ENCODE assay signal across 9 cellular contexts in the genomic region with DNA sequence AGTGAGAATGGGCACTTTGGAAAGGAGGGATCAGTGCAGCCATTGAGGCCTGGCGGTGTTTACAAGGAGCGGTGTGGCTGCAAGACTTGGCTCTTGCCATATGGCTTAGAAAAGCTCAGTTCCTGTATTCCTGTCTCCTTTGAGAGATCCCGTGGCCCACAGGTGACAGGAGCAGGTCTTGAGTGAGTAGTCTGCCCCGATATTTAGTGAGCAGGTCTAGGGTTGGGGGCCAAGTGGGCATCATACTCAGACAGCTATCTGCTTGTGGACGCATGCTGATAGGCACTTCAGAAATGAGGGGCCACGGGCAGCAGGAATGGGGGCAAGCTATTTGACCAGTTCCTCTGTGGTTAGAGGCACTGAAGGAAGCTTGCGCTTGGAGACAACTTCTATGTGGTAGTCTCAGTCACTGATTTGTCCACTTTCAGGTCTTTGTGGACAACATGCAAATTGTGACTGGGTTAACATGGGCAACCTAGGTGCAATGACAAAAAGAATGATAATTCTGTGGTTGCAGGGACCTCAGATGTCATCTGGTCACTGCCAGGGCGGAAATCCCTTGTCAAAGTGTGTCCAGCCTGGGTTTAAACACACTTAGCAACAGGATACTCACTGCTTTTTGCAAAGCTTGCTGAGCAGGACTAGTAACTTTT. TPM values are rescaled to one million over a fixed set of nuclear protein-coding genes. Genes with fewer than 3 reads are reported as not detected.
DNase-seq lines count a peak whose midpoint lies in the region; ATAC-seq and TF ChIP-seq lines count a peak whose summit lies in the region.
"Had no signal": no experiment of that assay in that cellular context is flagged by ENCODE, and none has a peak within 500 bp of the region (broad histone marks: within the 10 kb centered on the region; RNA-seq: fewer than 3 reads in every experiment).

No MANE protein-coding gene starts in this region.

- H2AK5ac ChIP-seq in H9 (ENCODE audit: insufficient read length, low read length), result no peak overlapping the region

- no peak overlapping the region for H2BK120ac ChIP-seq in H9 (ENCODE audit: low read depth, low read length, poor library complexity, severe bottlenecking)

- H3K27me3 ChIP-seq in H9 (ENCODE audit: insufficient read depth, low read length) (no peaks in the 10 kb centered on the region; the same call in 1 of the 2 replicates), skeletal muscle satellite cell (ENCODE audit: control insufficient read depth, insufficient read depth, low read length) (peaks cover 23% of the 10 kb centered on the region)

- H3K36me3 Mint-ChIP-seq in H9 (ENCODE audit: insufficient read depth in 1 of 3, low read depth in 3 of 3), result peaks cover 33 to 44% (median 40%) of the 10 kb centered on the region in 3 experiments; a peak in 6 of 7 replicates

- peaks cover 12% of the 10 kb centered on the region for H3K23me2 ChIP-seq in H9 (ENCODE audit: insufficient read length, low read depth, low read length, poor library complexity, severe bottlenecking)

- no peak overlapping the region for H3T11ph ChIP-seq in H9 (ENCODE audit: low read length)

- ATAC-seq in HG03521 (IDR thresholded peaks at IDR 0.05; ENCODE audit: unreplicated experiment), result no peak

- H3K4me1 Mint-ChIP-seq in H9, result peaks cover 17 to 19% of the 10 kb centered on the region in 2 experiments

- peak overlapping the region; percentile 85 to 92 for H3K4me3 Mint-ChIP-seq in H9

- H3K27ac Mint-ChIP-seq in H9, result no peak overlapping the region; a peak in 1 of 7 replicates

- no peak overlapping the region for H3K56ac ChIP-seq in H9 (ENCODE audit: insufficient read length, low read depth, low read length)

- TF ChIP-seq CTCF in H9 (conservative IDR thresholded peaks at IDR 0.05) (no peak), fibroblast of pulmonary artery (IDR thresholded peaks at IDR 0.05; ENCODE audit: low read length, missing control alignments) (no peak)

- H2BK20ac ChIP-seq in H9 (ENCODE audit: low read depth, low read length, poor library complexity, severe bottlenecking), result no peak overlapping the region

- H3K79me1 ChIP-seq in H9 (ENCODE audit: insufficient read depth, low read depth, low read length, poor library complexity, severe bottlenecking), result no peaks in the 10 kb centered on the region

- H4K5ac ChIP-seq in H9 (ENCODE audit: insufficient read length, low read depth, low read length), result no peak overlapping the region

- no peak overlapping the region for H3K14ac ChIP-seq in H9 (ENCODE audit: insufficient read depth, low read length)

- H3K4ac ChIP-seq in H9 (ENCODE audit: low read depth, low read length), result no peak overlapping the region

- peak overlapping the region; percentile 73 for H3K4me2 ChIP-seq in H9 (ENCODE audit: insufficient read depth, insufficient read length, low read length)
- peak overlapping the region; percentile 95 for H3K4me2 ChIP-seq in skeletal muscle satellite cell (ENCODE audit: low read length)

- no CpG with 5 or more reads among the region's 8 CpGs for WGBS in H9 (ENCODE audit: extremely low coverage, insufficient read length, low lambda C conversion rate)

- H4K8ac ChIP-seq in H9 (replicated peaks; ENCODE audit: insufficient read length, low read depth, low read length), result no peak overlapping the region

- no peaks in the 10 kb centered on the region for H4K20me1 ChIP-seq in H9 (ENCODE audit: control insufficient read depth, insufficient read depth, insufficient read length)

- no peak overlapping the region for H2BK15ac ChIP-seq in H9 (ENCODE audit: low read depth, low read length)

- H3K9ac ChIP-seq in H9 (ENCODE audit: extremely low read depth, insufficient read length, low read length) (peak overlapping the region; percentile 53), skeletal muscle satellite cell (ENCODE audit: low read depth, low read length) (peak overlapping the region; percentile 97)

- no peaks in the 10 kb centered on the region for H3K79me2 ChIP-seq in H9 (ENCODE audit: insufficient read depth, low read length)

- DNase-seq in H9, result no peak
- peak; percentile 11 for DNase-seq in SK-N-DZ (ENCODE audit: low spot score)
- no peak for DNase-seq in fibroblast of pulmonary artery (ENCODE audit: low read depth)
- DNase-seq in NCI-H128 (lab: John Stamatoyannopoulos, UW; ENCODE audit: unreplicated experiment), result no peak
- DNase-seq in D341Med (ENCODE audit: low spot score), result no peak
- no peak for DNase-seq in occipital lobe (lab: John Stamatoyannopoulos, UW)

- H3K9me3 ChIP-seq in H9 (ENCODE audit: control insufficient read depth, low read depth, low read length), result no peaks in the 10 kb centered on the region
- no peaks in the 10 kb centered on the region for H3K9me3 ChIP-seq in skeletal muscle satellite cell (replicated peaks; ENCODE audit: low read length)

- H3K27me3 Mint-ChIP-seq in H9 (ENCODE audit: low read depth), result peaks cover 36% of the 10 kb centered on the region

- H3K36me3 ChIP-seq in skeletal muscle satellite cell (ENCODE audit: insufficient read depth, low read length), result peaks cover 36% of the 10 kb centered on the region

- H3K18ac ChIP-seq in H9 (ENCODE audit: insufficient read length, low read depth, low read length), result no peak overlapping the region

- no peak overlapping the region for H4K91ac ChIP-seq in H9 (ENCODE audit: insufficient read length, low read depth, low read length)

- no peak overlapping the region for H3K23ac ChIP-seq in H9 (ENCODE audit: insufficient read length, low read depth, low read length)

- H2AFZ ChIP-seq in H9 (ENCODE audit: low read length), result no peak overlapping the region

- no peak overlapping the region for H2BK12ac ChIP-seq in H9 (ENCODE audit: insufficient read length, low read depth, low read length)

- H3K4me1 ChIP-seq in H9 (ENCODE audit: insufficient read depth, low read length), result peaks cover 3% of the 10 kb centered on the region; the same call in 1 of the 2 replicates
- peaks cover 11% of the 10 kb centered on the region for H3K4me1 ChIP-seq in skeletal muscle satellite cell (ENCODE audit: control insufficient read depth, insufficient read depth, low read length)

- peaks cover 0 to 4% of the 10 kb centered on the region in 2 experiments; a peak in 2 of 5 replicates for H3K9me3 Mint-ChIP-seq in H9

- peak overlapping the region; percentile 86 for H3K4me3 ChIP-seq in fibroblast of pulmonary artery (replicated peaks; ENCODE audit: low read depth, low read length)
- H3K4me3 ChIP-seq in skeletal muscle satellite cell (ENCODE audit: low read length), result peak overlapping the region; percentile 100

- no peak overlapping the region for H2BK5ac ChIP-seq in H9 (ENCODE audit: insufficient read length, low read length)

- H3K27ac ChIP-seq in H9 (ENCODE audit: insufficient read length, low read depth, low read length), result no peak overlapping the region

RNA-seq across cellular contexts. Expression of gene TMED3, which starts 1.1 kb away (rescaled TPM):
- total RNA-seq in H9 (2021) (44.3 and 46.4 TPM in 2 replicates), occipital lobe (28.7 TPM)
- polyA plus RNA-seq in SK-N-DZ (2014; cell fraction: cytosol; rRNA removed), result 92.0 and 120 TPM in 2 replicates
- polyA plus RNA-seq in SK-N-DZ (2014; cell fraction: nucleus; rRNA removed), result 42.2 and 57.3 TPM in 2 replicates
- total RNA-seq in skeletal muscle satellite cell (2012; rRNA removed), result 107 and 132 TPM in 2 replicates

RNA-seq across cellular contexts. Expression of gene ANKRD34C, which starts 29.5 kb away (rescaled TPM):
- total RNA-seq in H9 (2021), result not detected in 2 replicates
- polyA plus RNA-seq in SK-N-DZ (2014; cell fraction: cytosol; rRNA removed), result not detected in 2 replicates
- polyA plus RNA-seq in SK-N-DZ (2014; cell fraction: nucleus; rRNA removed), result not detected in 2 replicates
- total RNA-seq in skeletal muscle satellite cell (2012; rRNA removed), result not detected in 2 replicates
- total RNA-seq in occipital lobe, result not detected
- total RNA-seq: T-helper 2 cell treated with Interferon-gamma antibody and Interleukin-4, amounts not matched to agents 100 ng/mL and 5 ng/mL, for 36 hours had no signal
